Comparison of ENCODE assay signal across 18 cellular contexts in the genomic region with DNA sequence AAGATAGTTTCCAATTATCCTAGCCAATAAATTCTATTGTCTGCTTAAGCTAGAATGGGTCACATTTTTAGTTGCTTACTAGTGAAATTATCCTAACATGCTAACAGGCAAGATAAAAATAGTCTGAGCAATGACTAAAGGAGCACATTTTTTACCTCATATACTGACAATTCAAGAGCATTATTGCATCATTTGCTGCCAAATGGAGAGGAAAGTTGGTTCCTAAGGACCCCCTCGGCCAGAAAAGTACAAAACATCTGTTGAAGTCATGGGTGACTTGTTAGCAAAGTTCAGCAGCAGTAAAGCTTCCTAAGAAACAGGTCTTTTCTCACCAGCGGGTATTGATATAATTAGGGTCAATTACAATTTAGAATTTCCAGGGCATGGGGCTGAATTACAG.
"Had no signal": no experiment of that assay in that cellular context is flagged by ENCODE, and none has a peak within 500 bp of the region (broad histone marks: within the 10 kb centered on the region; RNA-seq: fewer than 3 reads in every experiment).

No MANE protein-coding gene starts in this region.

- H3K9me3 Mint-ChIP-seq: activated naive CD4-positive, alpha-beta T cell treated with anti-CD3 and anti-CD28 coated beads, Interleukin-2, amount 50 U/mL, for 24 hours; central memory CD8-positive, alpha-beta T cell; effector memory CD8-positive, alpha-beta T cell had no signal

- H3K27me3 ChIP-seq: gastrocnemius medialis, sigmoid colon, upper lobe of left lung had no signal

- H3K27ac ChIP-seq: epithelial cell of prostate, gastrocnemius medialis, psoas muscle, sigmoid colon, upper lobe of left lung had no signal

- H3K9me3 ChIP-seq: gastrocnemius medialis, psoas muscle, sigmoid colon, upper lobe of left lung had no signal

- H3K36me3 ChIP-seq: gastrocnemius medialis, sigmoid colon, upper lobe of left lung had no signal

- H3K4me3 Mint-ChIP-seq: activated naive CD4-positive, alpha-beta T cell treated with anti-CD3 and anti-CD28 coated beads, Interleukin-2, amount 50 U/mL, for 24 hours; brain; central memory CD8-positive, alpha-beta T cell; dendritic cell treated with granulocyte-macrophage colony-stimulating factor and Interleukin-4, amounts not matched to agents 40 ng/mL and 50 ng/mL, for 4 days; effector memory CD8-positive, alpha-beta T cell; nephron progenitor cell; T-helper 17 cell; WTC11 had no signal

- H3K27ac Mint-ChIP-seq: activated naive CD4-positive, alpha-beta T cell treated with anti-CD3 and anti-CD28 coated beads, Interleukin-2, amount 50 U/mL, for 24 hours; brain; dendritic cell treated with granulocyte-macrophage colony-stimulating factor and Interleukin-4, amounts not matched to agents 40 ng/mL and 50 ng/mL, for 4 days; effector memory CD8-positive, alpha-beta T cell; T-helper 17 cell; WTC11 had no signal

- DNase-seq: activated CD4-positive, alpha-beta T cell treated with anti-CD3 and anti-CD28 coated beads for 48 hours; amniotic stem cell; effector memory CD8-positive, alpha-beta T cell; gastrocnemius medialis; mesendoderm; nephron progenitor cell; psoas muscle; sigmoid colon; stimulated activated CD4-positive, alpha-beta T cell treated with anti-CD3 and anti-CD28 coated beads, Interleukin-2, amount 100 ng/mL, for 48 hours; stimulated activated naive CD4-positive, alpha-beta T cell treated with Interleukin-2 at 50 U/mL for 16 hours; T-helper 17 cell; upper lobe of left lung had no signal

- H3K4me1 ChIP-seq: gastrocnemius medialis, psoas muscle, sigmoid colon, upper lobe of left lung had no signal

- H3K36me3 Mint-ChIP-seq: activated naive CD4-positive, alpha-beta T cell treated with anti-CD3 and anti-CD28 coated beads, Interleukin-2, amount 50 U/mL, for 24 hours; brain had no signal

- ATAC-seq: effector memory CD8-positive, alpha-beta T cell; gastrocnemius medialis; psoas muscle; T-helper 17 cell; WTC11 had no signal

- H3K4me1 Mint-ChIP-seq: central memory CD8-positive, alpha-beta T cell; T-helper 17 cell had no signal

- H3K27me3 Mint-ChIP-seq: activated naive CD4-positive, alpha-beta T cell treated with anti-CD3 and anti-CD28 coated beads, Interleukin-2, amount 50 U/mL, for 24 hours; central memory CD8-positive, alpha-beta T cell; dendritic cell treated with granulocyte-macrophage colony-stimulating factor and Interleukin-4, amounts not matched to agents 40 ng/mL and 50 ng/mL, for 4 days; T-helper 17 cell had no signal

- H3K4me3 ChIP-seq: gastrocnemius medialis, psoas muscle, sigmoid colon, upper lobe of left lung had no signal
